Comparison of ENCODE assay signal across 1 cellular context in genomic region chr10:21336476-21337170, GRCh38.
A peak's percentile ranks its signal among the peaks of the same experiment; 100 is the strongest.
TF ChIP-seq lines count a peak whose summit lies in the region.

No MANE protein-coding gene starts in this region.

TF ChIP-seq in HepG2, 621 proteins besides CTCF, POLR2A, EP300 and RAD21 (continued from another document and continues in another):
- TF ChIP-seq SOX13 (IDR thresholded peaks at IDR 0.05) (no peak), SOX13 (CRISPR knock-in tag; conservative IDR thresholded peaks at IDR 0.05 in 1 of 2, IDR thresholded peaks at IDR 0.05 in 1 of 2) (peak in 1 of 2 experiments; percentile 54; a peak in 1 of 4 replicates), ZBED4 (CRISPR knock-in tag; IDR thresholded peaks at IDR 0.05; ENCODE audit: borderline replicate concordance) (0 out of 2 replicates have a peak, but pooled peaks have one; percentile 21), ZNF687 (CRISPR knock-in tag; IDR thresholded peaks at IDR 0.05) (peak; percentile 36), ZNF281 (CRISPR knock-in tag; IDR thresholded peaks at IDR 0.05; ENCODE audit: borderline replicate concordance) (peak; percentile 12; the same call in 1 of the 2 replicates), ARID3A (IDR thresholded peaks at IDR 0.05; ENCODE audit: low read depth, low read length) (peak; percentile 13; the same call in 1 of the 2 replicates), CREM (IDR thresholded peaks at IDR 0.05) (no peak), CREM (CRISPR knock-in tag; IDR thresholded peaks at IDR 0.05) (no peak), JUND (CRISPR knock-in tag; IDR thresholded peaks at IDR 0.05) (peak; percentile 77), MYPOP (CRISPR knock-in tag; IDR thresholded peaks at IDR 0.05) (no peak), ATF3 (CRISPR knock-in tag; IDR thresholded peaks at IDR 0.05) (peak; percentile 95), AHDC1 (CRISPR knock-in tag; IDR thresholded peaks at IDR 0.05; ENCODE audit: borderline replicate concordance) (peak; percentile 58; the same call in 1 of the 2 replicates), ZNF780A (CRISPR knock-in tag; IDR thresholded peaks at IDR 0.05) (no peak), ZNF3 (CRISPR knock-in tag; IDR thresholded peaks at IDR 0.05) (no peak), SAP130 (CRISPR knock-in tag; IDR thresholded peaks at IDR 0.05; ENCODE audit: low read depth) (no peak), SOX6 (IDR thresholded peaks at IDR 0.05) (no peak), SOX6 (CRISPR knock-in tag; IDR thresholded peaks at IDR 0.05) (peak; percentile 79), RFX5 (IDR thresholded peaks at IDR 0.05; ENCODE audit: low read depth, low read length) (no peak), ZNF614 (CRISPR knock-in tag; IDR thresholded peaks at IDR 0.05; ENCODE audit: borderline replicate concordance) (no peak), JUN (CRISPR knock-in tag; IDR thresholded peaks at IDR 0.05) (peak; percentile 95), ZC3H13 (CRISPR knock-in tag; IDR thresholded peaks at IDR 0.05) (no peak), PRPF4 (IDR thresholded peaks at IDR 0.05; ENCODE audit: low read depth, low read length, poor library complexity, severe bottlenecking) (no peak), ZFP41 (CRISPR knock-in tag; IDR thresholded peaks at IDR 0.05; ENCODE audit: borderline replicate concordance) (no peak), SP4 (CRISPR knock-in tag; IDR thresholded peaks at IDR 0.05) (peak; percentile 34; the same call in 1 of the 2 replicates), ZBTB25 (CRISPR knock-in tag; IDR thresholded peaks at IDR 0.05) (no peak), FLYWCH1 (CRISPR knock-in tag; IDR thresholded peaks at IDR 0.05) (no peak), RARA (CRISPR knock-in tag; IDR thresholded peaks at IDR 0.05) (0 out of 2 replicates have a peak, but pooled peaks have one; percentile 27), ZNF572 (CRISPR knock-in tag; IDR thresholded peaks at IDR 0.05) (no peak), KDM2A (CRISPR knock-in tag; IDR thresholded peaks at IDR 0.05; ENCODE audit: borderline replicate concordance, low read depth) (0 out of 2 replicates have a peak, but pooled peaks have one; percentile 27), ZNF138 (CRISPR knock-in tag; IDR thresholded peaks at IDR 0.05; ENCODE audit: low read depth) (no peak), PBX2 (CRISPR knock-in tag; IDR thresholded peaks at IDR 0.05) (no peak), AGO2 (optimal IDR thresholded peaks at IDR 0.05; ENCODE audit: low read depth, low read length) (no peak), JUNB (CRISPR knock-in tag; IDR thresholded peaks at IDR 0.05; ENCODE audit: borderline replicate concordance) (peak; percentile 94)
